In the genomic region with DNA sequence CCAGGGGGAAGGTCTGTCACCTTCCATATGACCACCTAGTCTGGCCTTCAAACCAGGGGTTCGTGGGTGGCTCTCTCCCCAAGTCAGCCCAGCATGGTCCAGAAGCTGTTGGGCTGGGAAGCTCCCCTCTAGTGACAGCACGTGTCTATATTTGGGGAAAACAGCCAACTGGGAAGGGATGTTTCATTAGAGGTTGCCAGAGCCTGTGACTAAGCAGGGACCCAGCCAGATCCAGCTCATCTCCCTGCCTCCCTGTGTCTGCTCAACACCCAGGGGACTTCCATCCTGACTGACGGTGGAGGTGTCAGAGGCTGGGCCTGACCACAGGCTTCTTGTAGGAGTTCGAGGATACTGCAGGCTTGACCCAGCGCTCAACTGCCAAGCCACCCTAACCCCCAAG, we compare ENCODE assay signal across 17 cellular contexts. TPM values are rescaled to one million over a fixed set of nuclear protein-coding genes. Genes with fewer than 3 reads are reported as not detected.
DNase-seq lines count a peak whose midpoint lies in the region; TF ChIP-seq lines count a peak whose summit lies in the region.
"Had no signal": no experiment of that assay in that cellular context is flagged by ENCODE, and none has a peak within 500 bp of the region (broad histone marks: within the 10 kb centered on the region; RNA-seq: fewer than 3 reads in every experiment).

No MANE protein-coding gene starts in this region.

- H3K4me3 ChIP-seq in epithelial cell of esophagus (ENCODE audit: low read length), result no peak overlapping the region
- H3K4me3 ChIP-seq: BLaER1, hepatocyte had no signal

- TF ChIP-seq CTCF in epithelial cell of esophagus (IDR thresholded peaks at IDR 0.05; ENCODE audit: insufficient read depth, low read depth, low read length, missing control alignments), result no peak

- DNase-seq in AG08395 (ENCODE audit: low spot score) (peak; percentile 96), HT1080 (ENCODE audit: low read depth) (peak; percentile 21), epithelial cell of esophagus (ENCODE audit: low read depth) (peak; percentile 28), myocyte (ENCODE audit: low read depth) (peak; percentile 79), G401 (ENCODE audit: low spot score) (no peak), NCI-H1930 (lab: John Stamatoyannopoulos, UW) (no peak), DMS153 (lab: John Stamatoyannopoulos, UW) (no peak)
- DNase-seq in activated CD4-positive, alpha-beta T cell treated with anti-CD3 and anti-CD28 coated beads, Interleukin-2, amount 50 U/mL, for 48 hours, result no peak
- DNase-seq: activated CD8-positive, alpha-beta T cell treated with anti-CD3 and anti-CD28 coated beads for 36 hours; DMS79; effector memory CD8-positive, alpha-beta T cell; NCI-H2081 treated with DMSO at 0.1 percent for 48 hours; occipital lobe; SHP77; stimulated activated CD8-positive, alpha-beta memory T cell treated with anti-CD3 and anti-CD28 coated beads, Interleukin-4, amount 100 ng/mL, for 48 hours had no signal

- in situ Hi-C loops in G401 (cut with HindIII; ENCODE audit: low sequenced_read_pairs), result no loop called here

RNA-seq across cellular contexts. Expression of gene STYXL1, which starts 10.5 kb away (rescaled TPM):
- total RNA-seq in HT1080 (2014; rRNA removed; shearing (Covaris generic)), result 51.9 and 53.8 TPM in 2 replicates
- polyA plus RNA-seq in HT1080 (2015; cell fraction: cytosol; rRNA removed), result 64.6 and 68.9 TPM in 2 replicates
- 67.6 and 71.4 TPM in 2 replicates for polyA plus RNA-seq in HT1080 (2015; cell fraction: nucleus; rRNA removed)
- total RNA-seq in myocyte, result 49.8 and 51.7 TPM in 2 replicates
- polyA plus RNA-seq in myocyte (2012), result 52.0 TPM
- 61.7 TPM in 2 replicates for total RNA-seq in G401 (2014; rRNA removed; shearing (Covaris generic))

RNA-seq across cellular contexts. Expression of gene MDH2, which starts 10.6 kb away (rescaled TPM):
- total RNA-seq in HT1080 (2014; rRNA removed; shearing (Covaris generic)), result 236 and 349 TPM in 2 replicates
- polyA plus RNA-seq in HT1080 (2015; cell fraction: cytosol; rRNA removed), result 227 and 244 TPM in 2 replicates
- 170 and 192 TPM in 2 replicates for polyA plus RNA-seq in HT1080 (2015; cell fraction: nucleus; rRNA removed)
- total RNA-seq in myocyte, result 116 and 130 TPM in 2 replicates
- 222 TPM for polyA plus RNA-seq in myocyte (2012)
- total RNA-seq in G401 (2014; rRNA removed; shearing (Covaris generic)), result 190 and 192 TPM in 2 replicates

RNA-seq across cellular contexts. Expression of gene TMEM120A, which starts 42.9 kb away (rescaled TPM):
- 6.6 and 16.9 TPM in 2 replicates for total RNA-seq in HT1080 (2014; rRNA removed; shearing (Covaris generic))
- polyA plus RNA-seq in HT1080 (2015; cell fraction: cytosol; rRNA removed), result 11.8 and 14.4 TPM in 2 replicates
- polyA plus RNA-seq in HT1080 (2015; cell fraction: nucleus; rRNA removed), result 27.1 and 28.4 TPM in 2 replicates
- total RNA-seq in myocyte, result 110 and 115 TPM in 2 replicates
- polyA plus RNA-seq in myocyte (2012), result 116 TPM
- total RNA-seq in G401 (2014; rRNA removed; shearing (Covaris generic)), result 18.2 and 19.6 TPM in 2 replicates

Comparison
In these comparisons a context has a peak if more than half of its experiments do, and no peak if none do; other contexts are left out.
1. DNase-seq: peak in AG08395 (single experiment), HT1080 (single experiment), epithelial cell of esophagus (single experiment) and myocyte (single experiment); none in G401 (single experiment), NCI-H1930 (0 of 2), activated CD4-positive, alpha-beta T cell treated with anti-CD3 and anti-CD28 coated beads, Interleukin-2, amount 50 U/mL, for 48 hours (0 of 2) and DMS153 (single experiment).